In the genomic region with DNA sequence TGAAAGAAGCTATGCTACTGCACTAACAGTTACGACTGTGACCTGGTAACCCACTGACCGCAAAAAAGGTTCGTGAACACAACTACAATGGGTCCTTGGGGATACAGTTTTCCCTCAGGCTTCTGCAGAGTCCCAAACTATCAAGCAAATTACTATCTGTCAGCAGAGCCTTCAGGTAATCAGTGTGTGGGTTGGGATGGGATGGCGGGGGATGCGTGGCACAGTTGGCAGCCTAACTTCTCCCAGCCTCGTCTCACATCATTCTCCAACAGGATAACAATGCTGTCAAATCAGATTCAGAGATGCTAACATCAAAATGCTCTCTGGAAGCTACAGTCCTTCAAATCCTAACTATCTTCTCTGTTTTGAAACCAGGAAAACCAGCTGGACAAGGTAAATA, we compare ENCODE assay signal across 31 cellular contexts.
"Had no signal": no experiment of that assay in that cellular context is flagged by ENCODE, and none has a peak within 500 bp of the region (broad histone marks: within the 10 kb centered on the region; RNA-seq: fewer than 3 reads in every experiment).

No MANE protein-coding gene starts in this region.

- H3K36me3 ChIP-seq: breast epithelium, cardiac muscle cell, gastrocnemius medialis, heart right ventricle had no signal

- ATAC-seq: activated CD4-positive, alpha-beta T cell treated with anti-CD3 and anti-CD28 coated beads for 36 hours; activated CD8-positive, alpha-beta memory T cell treated with anti-CD3 and anti-CD28 coated beads, Interleukin-2, amount 10 ng/mL, durations not matched to agents 7 days and 5 days; activated CD8-positive, alpha-beta T cell treated with anti-CD3 and anti-CD28 coated beads, Interleukin-2, amount 10 ng/mL, durations not matched to agents 7 days and 5 days; activated naive CD4-positive, alpha-beta T cell treated with anti-CD3 and anti-CD28 coated beads, Interleukin-2, amount 50 U/mL, for 72 hours; activated T-cell treated with anti-CD3 and anti-CD28 coated beads, Interleukin-2, amount 50 U/mL, for 72 hours; effector memory CD8-positive, alpha-beta T cell; foreskin keratinocyte; gastrocnemius medialis; T-helper 17 cell had no signal

- H3K4me1 ChIP-seq: ascending aorta, breast epithelium, foreskin keratinocyte had no signal

- H3K9me3 ChIP-seq: ascending aorta, breast epithelium, esophagus muscularis mucosa, gastrocnemius medialis, heart right ventricle had no signal

- H3K27ac ChIP-seq: ascending aorta, breast epithelium, cardiac muscle cell, coronary artery, dorsolateral prefrontal cortex, esophagus muscularis mucosa, foreskin keratinocyte, gastrocnemius medialis, heart right ventricle had no signal

- H3K4me3 ChIP-seq: ascending aorta, breast epithelium, cardiac muscle cell, coronary artery, dorsolateral prefrontal cortex, esophagus muscularis mucosa, gastrocnemius medialis, heart right ventricle had no signal

- H3K27me3 ChIP-seq: ascending aorta, breast epithelium, cardiac muscle cell, dorsolateral prefrontal cortex, esophagus muscularis mucosa, foreskin keratinocyte, gastrocnemius medialis, heart right ventricle had no signal

- DNase-seq: activated CD4-positive, alpha-beta memory T cell treated with anti-CD3 and anti-CD28 coated beads for 36 hours; activated CD4-positive, alpha-beta T cell treated with anti-CD3 and anti-CD28 coated beads for 36 hours; activated CD4-positive, alpha-beta T cell treated with anti-CD3 and anti-CD28 coated beads, Interleukin-2, amount 10 ng/mL, durations not matched to agents 24 days and 14 days; activated CD4-positive, CD25-positive, alpha-beta regulatory T cell; activated CD4-positive, CD25-positive, alpha-beta regulatory T cell treated with anti-CD3 and anti-CD28 coated beads, Interleukin-2, amount 50 U/mL, for 72 hours; activated CD8-positive, alpha-beta memory T cell treated with anti-CD3 and anti-CD28 coated beads, Interleukin-2, amount 10 ng/mL, durations not matched to agents 7 days and 5 days; activated CD8-positive, alpha-beta memory T cell treated with anti-CD3 and anti-CD28 coated beads, Interleukin-2, amount 50 U/mL, for 48 hours; activated CD8-positive, alpha-beta T cell treated with anti-CD3 and anti-CD28 coated beads, Interleukin-2, amount 10 ng/mL, durations not matched to agents 7 days and 5 days; activated gamma-delta T cell; activated naive CD4-positive, alpha-beta T cell; activated naive CD4-positive, alpha-beta T cell treated with anti-CD3 and anti-CD28 coated beads, Interleukin-2, amount 10 ng/mL, durations not matched to agents 7 days and 5 days; activated naive CD8-positive, alpha-beta T cell treated with anti-CD3 and anti-CD28 coated beads, Interleukin-2, amount 10 ng/mL, durations not matched to agents 7 days and 5 days; activated T-cell treated with anti-CD3 and anti-CD28 coated beads for 4 hours; activated T-cell treated with anti-CD3 and anti-CD28 coated beads, Interleukin-2, amount 50 U/mL, for 24 hours; activated T-cell treated with anti-CD3 and anti-CD28 coated beads, Interleukin-2, amount 50 U/mL, for 72 hours; dorsolateral prefrontal cortex; effector memory CD8-positive, alpha-beta T cell; erythroblast; foreskin keratinocyte; gastrocnemius medialis; glutamatergic neuron; heart right ventricle; T-helper 1 cell; T-helper 17 cell; T1000 had no signal
